8 cellular contexts compared by ENCODE assay signal in genomic region chr14:103624860-103625259, GRCh38. TPM values are rescaled to one million over a fixed set of nuclear protein-coding genes. Genes with fewer than 3 reads are reported as not detected.
DNase-seq lines count a peak whose midpoint lies in the region; ATAC-seq and TF ChIP-seq lines count a peak whose summit lies in the region.

No MANE protein-coding gene starts in this region.

- H3K9me3 ChIP-seq in SJSA1 (replicated peaks) (no peaks in the 10 kb centered on the region), duodenal mucosa (ENCODE audit: control insufficient read depth in 1 of 2, low read length in 2 of 2) (no peaks in the 10 kb centered on the region)

- no peak overlapping the region for H3K9ac ChIP-seq in duodenal mucosa (ENCODE audit: low read depth in 1 of 2, low read length in 2 of 2)

- no peaks in the 10 kb centered on the region for H3K27me3 ChIP-seq in GM23338 (ENCODE audit: insufficient read depth)
- H3K27me3 ChIP-seq in SJSA1 (replicated peaks), result no peaks in the 10 kb centered on the region
- no peaks in the 10 kb centered on the region for H3K27me3 ChIP-seq in duodenal mucosa (ENCODE audit: control insufficient read depth in 1 of 2, insufficient read depth in 2 of 2, low read length in 2 of 2)

- H3K36me3 ChIP-seq in GM23338 (ENCODE audit: insufficient read depth), result no peaks in the 10 kb centered on the region
- H3K36me3 ChIP-seq in SJSA1, result peaks cover 8% of the 10 kb centered on the region
- no peaks in the 10 kb centered on the region for H3K36me3 ChIP-seq in duodenal mucosa (ENCODE audit: control insufficient read depth in 1 of 2, insufficient read depth in 2 of 2, low read length in 2 of 2)

- ATAC-seq in GM23338 (no peak), GM21360 (IDR thresholded peaks at IDR 0.05; ENCODE audit: unreplicated experiment) (no peak), GM18517 (IDR thresholded peaks at IDR 0.05; ENCODE audit: unreplicated experiment) (no peak), HG03175 (IDR thresholded peaks at IDR 0.05; ENCODE audit: unreplicated experiment) (no peak)
- ATAC-seq in naive thymus-derived CD8-positive, alpha-beta T cell, result peak in 1 of 2 donors; percentile 1

- H3K27ac ChIP-seq in GM23338 (ENCODE audit: low read depth) (no peak overlapping the region), SJSA1 (peak overlapping the region; percentile 38), duodenal mucosa (ENCODE audit: low read depth, low read length) (peak overlapping the region; percentile 10)

- 0 out of 2 replicates have a peak, but pooled peaks cover 11% of the 10 kb centered on the region for H3F3A ChIP-seq in GM23338 (replicated peaks; ENCODE audit: low read depth)

- H3K36me3 Mint-ChIP-seq in GM23338 (ENCODE audit: low read depth), result no peaks in the 10 kb centered on the region; the same call in 2 of the 3 replicates
- H3K36me3 Mint-ChIP-seq in naive thymus-derived CD8-positive, alpha-beta T cell, result no peaks in the 10 kb centered on the region

- peaks cover 3% of the 10 kb centered on the region; the same call in 1 of the 2 replicates for H3K4me1 ChIP-seq in GM23338 (ENCODE audit: insufficient read depth)
- H3K4me1 ChIP-seq in SJSA1 (replicated peaks), result peaks cover 38% of the 10 kb centered on the region
- peaks cover 21 to 22% of the 10 kb centered on the region in 2 donors for H3K4me1 ChIP-seq in duodenal mucosa (ENCODE audit: control insufficient read depth in 1 of 2, insufficient read depth in 2 of 2, low read length in 2 of 2)

- no peaks in the 10 kb centered on the region for H3K9me3 Mint-ChIP-seq in GM23338
- no peaks in the 10 kb centered on the region for H3K9me3 Mint-ChIP-seq in naive thymus-derived CD8-positive, alpha-beta T cell

- H3K4me3 Mint-ChIP-seq in GM23338, result no peak overlapping the region
- peak overlapping the region; percentile 46 to 89 (median 78) for H3K4me3 Mint-ChIP-seq in naive thymus-derived CD8-positive, alpha-beta T cell

- H3K4me3 ChIP-seq in GM23338 (no peak overlapping the region), SJSA1 (no peak overlapping the region), duodenal mucosa (ENCODE audit: low read depth in 1 of 2, low read length in 2 of 2) (no peak overlapping the region)

- DNase-seq in GM23338 (ENCODE audit: low spot score) (no peak), SJSA1 (ENCODE audit: low read depth in 1 of 2, low spot score in 2 of 2) (peak; percentile 48 to 84), NCI-H1092 treated with DMSO at 0.1 percent for 48 hours (lab: John Stamatoyannopoulos, UW) (no peak)
- no peak for DNase-seq in naive thymus-derived CD8-positive, alpha-beta T cell

- no peak overlapping the region for H3K27ac Mint-ChIP-seq in GM23338
- H3K27ac Mint-ChIP-seq in naive thymus-derived CD8-positive, alpha-beta T cell, result peak overlapping the region in 6 of 10 donors; percentile 8 to 68 (median 22)

- H3K27me3 Mint-ChIP-seq in GM23338 (ENCODE audit: insufficient read depth, low read depth, poor library complexity), result peaks cover 6% of the 10 kb centered on the region
- peaks cover 0 to 9% (median 3%) of the 10 kb centered on the region in 5 donors for H3K27me3 Mint-ChIP-seq in naive thymus-derived CD8-positive, alpha-beta T cell

- TF ChIP-seq CTCF in GM23338 (conservative IDR thresholded peaks at IDR 0.05; ENCODE audit: low read depth in 2 of 2), result no peak

- peaks cover 4% of the 10 kb centered on the region for H3K79me2 ChIP-seq in GM23338 (replicated peaks; ENCODE audit: insufficient read depth)

- no peak overlapping the region for H3K4me2 ChIP-seq in GM23338

- H3K9me2 ChIP-seq in GM23338 (ENCODE audit: insufficient read depth), result no peaks in the 10 kb centered on the region

- H4K20me1 ChIP-seq in GM23338 (replicated peaks; ENCODE audit: insufficient read depth), result no peaks in the 10 kb centered on the region

- 0 out of 2 replicates have a peak overlapping the region, but pooled peaks have one; percentile 59 for H2AFZ ChIP-seq in GM23338

- POLR2A ChIA-PET in naive thymus-derived CD8-positive, alpha-beta T cell (lab: Charles Lee), result interaction anchor here (0.7 to 1.5 kb wide), 4 partner anchors 17 to 476 kb away, joined by 5 to 7 read pairs (median 6); no protein-coding TSS in a partner anchor

- H3K4me1 Mint-ChIP-seq in GM23338, result peaks cover 9% of the 10 kb centered on the region; the same call in 2 of the 3 replicates
- H3K4me1 Mint-ChIP-seq in naive thymus-derived CD8-positive, alpha-beta T cell, result peaks cover 4 to 42% (median 22%) of the 10 kb centered on the region in 4 donors

TF ChIP-seq in GM23338, 12 proteins besides CTCF, POLR2A, EP300 and RAD21:
- TF ChIP-seq POLR2AphosphoS5 (IDR thresholded peaks at IDR 0.05; ENCODE audit: low read depth), result no peak
- no peak for TF ChIP-seq ZNF462 (CRISPR knock-in tag; IDR thresholded peaks at IDR 0.05)
- no peak for TF ChIP-seq NANOG (IDR thresholded peaks at IDR 0.05; ENCODE audit: borderline replicate concordance)

RNA-seq across cellular contexts. Expression of gene KLC1, which starts 4.2 kb away (rescaled TPM):
- total RNA-seq in GM23338 (2014; rRNA removed; shearing (Covaris generic)), result 250 and 308 TPM in 2 replicates
- 159 and 165 TPM in 2 replicates for polyA plus RNA-seq in GM23338 (2016; fragmentation: Nextera tagmentation; extraction: Ambion mirVana)
- total RNA-seq in SJSA1 (2014; rRNA removed; shearing (Covaris generic)), result 117 and 196 TPM in 2 replicates
- total RNA-seq in naive thymus-derived CD8-positive, alpha-beta T cell, result 100 to 1,000 TPM; 242 to 252 TPM
- polyA plus RNA-seq in naive thymus-derived CD8-positive, alpha-beta T cell, result 10 to 100 TPM; 50.7 to 73.3 (median 58.2) TPM

Comparison
In these comparisons a context has a peak if more than half of its experiments do, and no peak if none do; other contexts are left out.
1. DNase-seq: peak in SJSA1 (2 of 2); none in GM23338 (single experiment), naive thymus-derived CD8-positive, alpha-beta T cell (0 of 10) and NCI-H1092 treated with DMSO at 0.1 percent for 48 hours (single experiment).